In the genomic region with DNA sequence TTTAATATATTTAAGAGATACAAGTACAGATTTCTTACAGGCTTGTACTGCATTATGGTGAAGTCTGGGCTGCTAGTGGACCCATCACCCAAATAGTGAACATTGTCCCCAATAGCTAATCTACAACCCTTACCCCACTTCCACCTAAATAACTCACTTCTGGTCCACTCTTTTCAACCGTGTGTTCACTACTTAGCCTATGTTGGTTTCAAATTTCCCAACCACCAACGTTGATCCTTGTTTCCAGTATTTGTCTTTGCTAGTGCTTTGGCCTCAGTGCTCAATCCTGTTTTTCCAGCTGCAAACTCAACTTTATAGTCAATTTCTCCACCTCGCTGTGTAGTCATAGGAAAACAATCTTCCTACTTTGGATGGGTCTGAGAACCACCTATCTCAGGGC, we compare ENCODE assay signal across 28 cellular contexts.
"Had no signal": no experiment of that assay in that cellular context is flagged by ENCODE, and none has a peak within 500 bp of the region (broad histone marks: within the 10 kb centered on the region; RNA-seq: fewer than 3 reads in every experiment).

No MANE protein-coding gene starts in this region.

- H2AFZ ChIP-seq: hepatocyte had no signal

- H3K4me2 ChIP-seq: hepatocyte had no signal

- ATAC-seq: foreskin keratinocyte; gastroesophageal sphincter; heart left ventricle; left cardiac atrium; left lung; naive thymus-derived CD4-positive, alpha-beta T cell; psoas muscle; right cardiac atrium; stimulated activated memory B cell treated with anti-CD40 and anti-IgM and Interleukin-4, amounts not matched to agents 10 μg/mL and 1 μg/mL and 100 μg/mL, for 72 hours; stimulated activated naive CD8-positive, alpha-beta T cell treated with anti-CD3 and anti-CD28 coated beads, Interleukin-15, Interleukin-2, amounts not matched to agents 100 U/mL and 50 U/mL, for 24 hours had no signal

- H3K9me3 ChIP-seq: esophagus muscularis mucosa, gastroesophageal sphincter, heart left ventricle, left lung, ovary, psoas muscle, spleen, thoracic aorta, tibial nerve, upper lobe of left lung had no signal

- H3K9me3 Mint-ChIP-seq: naive thymus-derived CD4-positive, alpha-beta T cell; nephron; stimulated activated memory B cell treated with anti-CD40 and anti-IgM and Interleukin-4, amounts not matched to agents 10 μg/mL and 1 μg/mL and 100 μg/mL, for 72 hours had no signal

- DNase-seq: dorsolateral prefrontal cortex; effector CD4-positive, alpha-beta T cell; foreskin keratinocyte; heart left ventricle; kidney; left cardiac atrium; left lung; mesenchymal stem cell; midbrain; naive thymus-derived CD4-positive, alpha-beta T cell; occipital lobe; ovary; posterior cingulate gyrus; psoas muscle; right cardiac atrium; spleen; stimulated activated CD4-positive, alpha-beta T cell treated with anti-CD3 and anti-CD28 coated beads, Interleukin-4, amount 100 ng/mL, for 4 hours; stimulated activated naive CD8-positive, alpha-beta T cell treated with anti-CD3 and anti-CD28 coated beads, Interleukin-15, Interleukin-2, amounts not matched to agents 100 U/mL and 50 U/mL, for 24 hours; substantia nigra; upper lobe of left lung had no signal

- H3K4me1 Mint-ChIP-seq: nephron had no signal

- H3K27me3 Mint-ChIP-seq: naive thymus-derived CD4-positive, alpha-beta T cell; stimulated activated memory B cell treated with anti-CD40 and anti-IgM and Interleukin-4, amounts not matched to agents 10 μg/mL and 1 μg/mL and 100 μg/mL, for 72 hours had no signal

- H3K27me3 ChIP-seq: esophagus muscularis mucosa, foreskin keratinocyte, gastroesophageal sphincter, heart left ventricle, hepatocyte, left lung, ovary, spleen, tibial nerve, upper lobe of left lung had no signal

- H3K27ac ChIP-seq: dorsolateral prefrontal cortex, esophagus muscularis mucosa, foreskin keratinocyte, gastroesophageal sphincter, heart left ventricle, hepatocyte, left lung, ovary, psoas muscle, skin epidermis, spleen, thoracic aorta, tibial nerve, upper lobe of left lung had no signal

- H3K79me2 ChIP-seq: hepatocyte had no signal

- H3K36me3 Mint-ChIP-seq: naive thymus-derived CD4-positive, alpha-beta T cell; stimulated activated memory B cell treated with anti-CD40 and anti-IgM and Interleukin-4, amounts not matched to agents 10 μg/mL and 1 μg/mL and 100 μg/mL, for 72 hours had no signal

- H3K4me1 ChIP-seq: esophagus muscularis mucosa, foreskin keratinocyte, gastroesophageal sphincter, heart left ventricle, left lung, psoas muscle, tibial nerve, upper lobe of left lung had no signal

- H3K4me3 ChIP-seq: dorsolateral prefrontal cortex, esophagus muscularis mucosa, gastroesophageal sphincter, heart left ventricle, hepatocyte, left lung, ovary, psoas muscle, skin epidermis, spleen, thoracic aorta, tibial nerve, upper lobe of left lung had no signal

- H3K4me3 Mint-ChIP-seq: naive thymus-derived CD4-positive, alpha-beta T cell; nephron; stimulated activated memory B cell treated with anti-CD40 and anti-IgM and Interleukin-4, amounts not matched to agents 10 μg/mL and 1 μg/mL and 100 μg/mL, for 72 hours had no signal

- H3K27ac Mint-ChIP-seq: nephron; stimulated activated memory B cell treated with anti-CD40 and anti-IgM and Interleukin-4, amounts not matched to agents 10 μg/mL and 1 μg/mL and 100 μg/mL, for 72 hours had no signal

- H3K36me3 ChIP-seq: esophagus muscularis mucosa, gastroesophageal sphincter, heart left ventricle, left lung, ovary, spleen, thoracic aorta, tibial nerve, upper lobe of left lung had no signal
